In the genomic region with DNA sequence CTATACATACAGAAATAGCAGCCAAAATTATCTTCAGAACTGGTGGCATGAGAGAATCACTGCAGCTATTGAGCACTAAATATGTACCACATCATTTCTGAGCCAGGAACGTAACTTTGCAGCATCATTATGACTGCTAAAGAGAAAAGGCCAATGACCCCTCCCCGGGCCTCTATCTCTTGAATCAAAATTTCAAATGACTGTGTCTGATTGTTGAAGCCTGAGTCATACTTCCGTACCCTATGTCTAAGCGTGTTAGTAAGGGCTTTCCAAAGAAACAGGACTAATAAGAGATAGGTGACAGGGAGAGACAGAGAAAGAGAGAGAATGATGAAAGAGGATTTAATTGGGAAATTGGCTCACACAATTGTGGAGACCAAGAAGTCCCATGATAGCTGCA, we compare ENCODE assay signal across 29 cellular contexts.
DNase-seq lines count a peak whose midpoint lies in the region; ATAC-seq and TF ChIP-seq lines count a peak whose summit lies in the region.
"Had no signal": no experiment of that assay in that cellular context is flagged by ENCODE, and none has a peak within 500 bp of the region (broad histone marks: within the 10 kb centered on the region; RNA-seq: fewer than 3 reads in every experiment).

No MANE protein-coding gene starts in this region.

- peaks cover 2% of the 10 kb centered on the region for H3K9me3 Mint-ChIP-seq in Calu3 (ENCODE audit: low read depth, unreplicated experiment)

- H3K4me1 Mint-ChIP-seq in Calu3 (ENCODE audit: low read depth, unreplicated experiment) = peaks cover 19% of the 10 kb centered on the region
- H3K4me1 Mint-ChIP-seq: IgD-negative memory B cell, neural crest cell had no signal

- intact Hi-C loops in Calu3 (cut with micrococcal nuclease; ENCODE audit: unreplicated experiment) = no loop called here

- ATAC-seq in GM19463 (IDR thresholded peaks at IDR 0.05; ENCODE audit: unreplicated experiment) = no peak
- ATAC-seq: gastroesophageal sphincter; HCT116; pancreas; stimulated activated naive CD8-positive, alpha-beta T cell treated with anti-CD3 and anti-CD28 coated beads, Interleukin-15, Interleukin-2, amounts not matched to agents 100 U/mL and 50 U/mL, for 24 hours had no signal

- H3K27me3 Mint-ChIP-seq in Calu3 (ENCODE audit: unreplicated experiment) = no peaks in the 10 kb centered on the region
- H3K27me3 Mint-ChIP-seq: IgD-negative memory B cell had no signal

- H3K27ac ChIP-seq in brain microvascular endothelial cell (no peak overlapping the region), substantia nigra (ENCODE audit: low read depth, low read length, poor library complexity, severe bottlenecking) (no peak overlapping the region)
- H3K27ac ChIP-seq: BLaER1, dorsolateral prefrontal cortex, esophagus squamous epithelium, gastroesophageal sphincter, hepatocyte, pancreas, testis had no signal

- no peaks in the 10 kb centered on the region for H3K36me3 ChIP-seq in brain microvascular endothelial cell (replicated peaks)
- H3K36me3 ChIP-seq: BLaER1, esophagus squamous epithelium, gastroesophageal sphincter, pancreas had no signal

- H3K27me3 ChIP-seq in brain microvascular endothelial cell (replicated peaks) = no peaks in the 10 kb centered on the region
- H3K27me3 ChIP-seq: esophagus squamous epithelium, gastroesophageal sphincter, hepatocyte, pancreas, testis had no signal

- H3K36me3 Mint-ChIP-seq in Calu3 (ENCODE audit: insufficient read depth, unreplicated experiment) = no peaks in the 10 kb centered on the region
- H3K36me3 Mint-ChIP-seq: IgD-negative memory B cell had no signal

- no TSS peak for BruUV-seq in Calu3 (replicated peaks; lab: Mats Ljungman, UMichigan)

- H3K4me3 Mint-ChIP-seq in Calu3 (ENCODE audit: low read depth, unreplicated experiment) = no peak overlapping the region
- H3K4me3 Mint-ChIP-seq: IgD-negative memory B cell; neural crest cell; T-helper 1 cell treated with Interleukin-12 subunit alpha and Interleukin-12 subunit beta and Interleukin-4 antibody, amounts not matched to agents 30 μg/mL and 1 μg/mL, for 36 hours had no signal

- DNase-seq in Calu3 (no peak), M059J (ENCODE audit: low read depth) (peak; percentile 2), brain microvascular endothelial cell (peak; percentile 0), skeletal muscle cell (ENCODE audit: low read depth) (peak; percentile 33), substantia nigra (lab: John Stamatoyannopoulos, UW) (no peak)
- DNase-seq in activated CD4-positive, alpha-beta T cell treated with anti-CD3 and anti-CD28 coated beads for 48 hours = no peak
- DNase-seq: ACHN; activated CD4-positive, alpha-beta T cell treated with anti-CD3 and anti-CD28 coated beads, Interleukin-2, amount 50 U/mL, for 4 hours; activated CD4-positive, CD25-positive, alpha-beta regulatory T cell; activated naive CD4-positive, alpha-beta T cell treated with Interleukin-2 at 50 U/mL for 16 hours; cerebellar nuclear complex; dorsolateral prefrontal cortex; esophagus squamous epithelium; NCI-H446; NCI-H82; pancreas; SK-N-SH; stimulated activated CD4-positive, alpha-beta T cell treated with anti-CD3 and anti-CD28 coated beads, Interleukin-1b, Interleukin-23, amount 100 ng/mL, for 48 hours; stimulated activated naive CD8-positive, alpha-beta T cell treated with anti-CD3 and anti-CD28 coated beads, Interleukin-15, Interleukin-2, amounts not matched to agents 100 U/mL and 50 U/mL, for 24 hours; testis had no signal

- H3K4me3 ChIP-seq in brain microvascular endothelial cell (ENCODE audit: low read depth, low read length) (no peak overlapping the region), skeletal muscle cell (ENCODE audit: low read depth, low read length) (no peak overlapping the region)
- H3K4me3 ChIP-seq: BLaER1, dorsolateral prefrontal cortex, esophagus squamous epithelium, gastroesophageal sphincter, hepatocyte, pancreas, smooth muscle cell, testis had no signal

- TF ChIP-seq CTCF in Calu3 (IDR thresholded peaks at IDR 0.05; ENCODE audit: unreplicated experiment) = no peak
- TF ChIP-seq CTCF in brain microvascular endothelial cell (IDR thresholded peaks at IDR 0.05; ENCODE audit: low read depth, low read length, missing control alignments) = no peak

- CTCF ChIA-PET in Calu3 (lab: Charles Lee) = no interaction called here

- in situ Hi-C loops in brain microvascular endothelial cell (cut with HindIII; ENCODE audit: low pct_ligation_motif_present, low sequenced_read_pairs) = no loop called here

- H3K27ac Mint-ChIP-seq in Calu3 (ENCODE audit: unreplicated experiment) = peak overlapping the region; percentile 73
- H3K27ac Mint-ChIP-seq: IgD-negative memory B cell; T-helper 1 cell treated with Interleukin-12 subunit alpha and Interleukin-12 subunit beta and Interleukin-4 antibody, amounts not matched to agents 30 μg/mL and 1 μg/mL, for 36 hours had no signal

Comparison
In these comparisons a context has a peak if more than half of its experiments do, and no peak if none do; other contexts are left out.
1. DNase-seq: peak in M059J (single experiment), brain microvascular endothelial cell (single experiment) and skeletal muscle cell (single experiment); none in Calu3 (single experiment), activated CD4-positive, alpha-beta T cell treated with anti-CD3 and anti-CD28 coated beads for 48 hours (single experiment) and substantia nigra (0 of 49).